In genomic region chr1:156090822-156091188, GRCh38 we compare ENCODE assay signal across 7 cellular contexts. TPM values are rescaled to one million over a fixed set of nuclear protein-coding genes. Genes with fewer than 3 reads are reported as not detected.
A peak's percentile ranks its signal among the peaks of the same experiment; 100 is the strongest.
DNase-seq lines count a peak whose midpoint lies in the region; FAIRE-seq and TF ChIP-seq lines count a peak whose summit lies in the region.

No MANE protein-coding gene starts in this region.

- no peak overlapping the region for H3K27ac ChIP-seq in Karpas-422 (ENCODE audit: low read length)
- no peak overlapping the region for H3K27ac ChIP-seq in neuronal stem cell (replicated peaks; ENCODE audit: low read length)

- WGBS in neuronal stem cell (ENCODE audit: extremely low coverage in 2 of 2, insufficient read length in 2 of 2, insufficient replicate concordance in 1 of 2), 2 donors = no CpG with 5 or more reads among the region's 14 CpGs

- no peak for TF ChIP-seq POLR2A in GM12892 (IDR thresholded peaks at IDR 0.05; ENCODE audit: low read depth, low read length)

- peaks cover 10% of the 10 kb centered on the region for H3K79me1 ChIP-seq in neuronal stem cell (ENCODE audit: low read depth, low read length)

- H2AK5ac ChIP-seq in neuronal stem cell (ENCODE audit: low read depth, low read length) = no peak overlapping the region

- H2AFZ ChIP-seq in Karpas-422 (ENCODE audit: low read length) = no peak overlapping the region
- no peak overlapping the region for H2AFZ ChIP-seq in neuronal stem cell (ENCODE audit: low read length)

- no peaks in the 10 kb centered on the region for H3K79me2 ChIP-seq in Karpas-422 (ENCODE audit: low read length)

- H3K9ac ChIP-seq in Karpas-422 (ENCODE audit: low read length) = no peak overlapping the region
- H3K9ac ChIP-seq in neuronal stem cell (ENCODE audit: low read depth, low read length, poor library complexity) = no peak overlapping the region

- H3K4me2 ChIP-seq in Karpas-422 (ENCODE audit: low read depth, low read length, poor library complexity, severe bottlenecking) (no peak overlapping the region), neuronal stem cell (ENCODE audit: insufficient read depth, low read length, poor library complexity, severe bottlenecking) (no peak overlapping the region)

- no peak overlapping the region for H2BK120ac ChIP-seq in neuronal stem cell (ENCODE audit: low read depth, low read length)

- H3K27me3 ChIP-seq in Karpas-422 (ENCODE audit: low read length) = no peaks in the 10 kb centered on the region
- H3K27me3 ChIP-seq in neuronal stem cell (ENCODE audit: control insufficient read depth in 3 of 3, insufficient read depth in 3 of 3, low read depth in 1 of 3, low read length in 3 of 3) = no peaks in the 10 kb centered on the region

- H3K4ac ChIP-seq in neuronal stem cell (ENCODE audit: low read length) = no peak overlapping the region

- no peak overlapping the region for H2BK15ac ChIP-seq in neuronal stem cell (ENCODE audit: low read length)

- H4K8ac ChIP-seq in neuronal stem cell (ENCODE audit: low read depth, low read length) = no peak overlapping the region

- no peaks in the 10 kb centered on the region for H4K20me1 ChIP-seq in Karpas-422 (ENCODE audit: insufficient read depth, low read depth, low read length)

- H3K9me3 ChIP-seq in Karpas-422 (ENCODE audit: low read length) = no peaks in the 10 kb centered on the region
- H3K9me3 ChIP-seq in neuronal stem cell (replicated peaks in 1 of 2; ENCODE audit: control insufficient read depth in 2 of 2, insufficient read depth in 1 of 2, low read depth in 1 of 2, low read length in 2 of 2) = no peaks in the 10 kb centered on the region

- no peak overlapping the region for H3K14ac ChIP-seq in neuronal stem cell (ENCODE audit: low read length)

- H3K36me3 ChIP-seq in Karpas-422 (ENCODE audit: insufficient read depth, low read length) (no peaks in the 10 kb centered on the region), neuronal stem cell (replicated peaks in 1 of 2; ENCODE audit: control insufficient read depth in 2 of 2, insufficient read depth in 2 of 2, low read length in 2 of 2) (peaks cover 18 to 83% of the 10 kb centered on the region in 2 donors)

- H2BK5ac ChIP-seq in neuronal stem cell (ENCODE audit: low read length) = no peak overlapping the region

- peak; percentile 84 for FAIRE-seq in GM12892 (lab: Jason Lieb, UNC)

- H3K23ac ChIP-seq in neuronal stem cell (ENCODE audit: low read depth, low read length, poor library complexity) = no peak overlapping the region

- H2BK12ac ChIP-seq in neuronal stem cell (ENCODE audit: low read length) = no peak overlapping the region

- no peaks in the 10 kb centered on the region for H3K9me2 ChIP-seq in Karpas-422 (replicated peaks; ENCODE audit: insufficient read depth, low read length)

- H4K91ac ChIP-seq in neuronal stem cell (ENCODE audit: low read depth, low read length, poor library complexity) = no peak overlapping the region

- H3K18ac ChIP-seq in neuronal stem cell (ENCODE audit: low read length) = peak overlapping the region; percentile 4

- no peak overlapping the region for H3K4me3 ChIP-seq in Karpas-422 (ENCODE audit: low read length)
- H3K4me3 ChIP-seq in neuronal stem cell (ENCODE audit: low read length in 2 of 2) = no peak overlapping the region

- DNase-seq in GM12892 (ENCODE audit: insufficient read length) (peak; percentile 80), Karpas-422 (peak; percentile 95), RPMI7951 (ENCODE audit: low read depth) (peak; percentile 67), activated T-helper 1 cell treated with Interleukin-2 at 50 U/mL for 16 hours (ENCODE audit: low read depth) (peak; percentile 80), fibroblast of peridontal ligament (ENCODE audit: extremely low read depth) (peak; percentile 79), neuronal stem cell (ENCODE audit: low spot score) (peak; percentile 83), superior temporal gyrus (ENCODE audit: extremely low spot score) (peak; percentile 92)

- peaks cover 14% of the 10 kb centered on the region for H3K4me1 ChIP-seq in Karpas-422 (ENCODE audit: low read length)
- peaks cover 14% of the 10 kb centered on the region in 2 donors for H3K4me1 ChIP-seq in neuronal stem cell (ENCODE audit: control insufficient read depth in 2 of 2, insufficient read depth in 1 of 2, low read depth in 1 of 2, low read length in 2 of 2)

RNA-seq across cellular contexts. Expression of gene MEX3A, which starts 8.5 kb away (rescaled TPM):
- polyA plus RNA-seq in GM12892 (2012; ENCODE audit: missing spikeins) = 2.3 TPM
- 2.3 and 2.5 TPM in 2 replicates for total RNA-seq in Karpas-422 (2014; rRNA removed; shearing (Covaris generic); ENCODE audit: low replicate concordance)
- 2.1 and 2.4 TPM in 2 replicates for total RNA-seq in RPMI7951 (2014; rRNA removed; shearing (Covaris generic))
- 72.9 TPM for polyA plus RNA-seq in neuronal stem cell (2013, experiment 1 of 2)
- 75.1 TPM for polyA plus RNA-seq in neuronal stem cell (2013, experiment 2 of 2)

RNA-seq across cellular contexts. Expression of gene LMNA, which starts 23.7 kb away (rescaled TPM):
- 109 TPM for polyA plus RNA-seq in GM12892 (2012; ENCODE audit: missing spikeins)
- 27.5 and 41.6 TPM in 2 replicates for total RNA-seq in Karpas-422 (2014; rRNA removed; shearing (Covaris generic); ENCODE audit: low replicate concordance)
- total RNA-seq in RPMI7951 (2014; rRNA removed; shearing (Covaris generic)) = 919 and 1,055 TPM in 2 replicates
- 28.6 TPM for polyA plus RNA-seq in neuronal stem cell (2013, experiment 1 of 2)
- polyA plus RNA-seq in neuronal stem cell (2013, experiment 2 of 2) = 29.9 TPM

RNA-seq across cellular contexts. Expression of gene RAB25, which starts 29.8 kb away (rescaled TPM):
- polyA plus RNA-seq in GM12892 (2012; ENCODE audit: missing spikeins) = not detected
- not detected in 2 replicates for total RNA-seq in Karpas-422 (2014; rRNA removed; shearing (Covaris generic); ENCODE audit: low replicate concordance)
- total RNA-seq in RPMI7951 (2014; rRNA removed; shearing (Covaris generic)) = not detected in 2 replicates
- polyA plus RNA-seq in neuronal stem cell (2013, experiment 1 of 2) = 3.3 TPM
- 3.4 TPM for polyA plus RNA-seq in neuronal stem cell (2013, experiment 2 of 2)

RNA-seq across cellular contexts. Expression of gene LAMTOR2, which starts 36.2 kb away (rescaled TPM):
- polyA plus RNA-seq in GM12892 (2012; ENCODE audit: missing spikeins) = 69.0 TPM
- 106 and 167 TPM in 2 replicates for total RNA-seq in Karpas-422 (2014; rRNA removed; shearing (Covaris generic); ENCODE audit: low replicate concordance)
- 102 and 118 TPM in 2 replicates for total RNA-seq in RPMI7951 (2014; rRNA removed; shearing (Covaris generic))
- polyA plus RNA-seq in neuronal stem cell (2013, experiment 1 of 2) = 81.9 TPM
- 81.2 TPM for polyA plus RNA-seq in neuronal stem cell (2013, experiment 2 of 2)

RNA-seq across cellular contexts. Expression of gene UBQLN4, which starts 37.2 kb away (rescaled TPM):
- 17.7 TPM for polyA plus RNA-seq in GM12892 (2012; ENCODE audit: missing spikeins)
- 29.1 and 37.9 TPM in 2 replicates for total RNA-seq in Karpas-422 (2014; rRNA removed; shearing (Covaris generic); ENCODE audit: low replicate concordance)
- 19.6 and 20.3 TPM in 2 replicates for total RNA-seq in RPMI7951 (2014; rRNA removed; shearing (Covaris generic))
- polyA plus RNA-seq in neuronal stem cell (2013, experiment 1 of 2) = 54.3 TPM
- 51.2 TPM for polyA plus RNA-seq in neuronal stem cell (2013, experiment 2 of 2)

Comparison
In these comparisons a context has a peak if more than half of its experiments do, and no peak if none do; other contexts are left out.
1. RNA of gene LMNA, which starts 23.7 kb away (total RNA-seq): 919 to 1,055 TPM in RPMI7951; 27.5 to 41.6 TPM in Karpas-422; every median in the first group is over 10 times any median in the second.
2. Peak in every context shown above with its lines, with median percentiles within 50 percentile points of each other: DNase-seq.